In genomic region chr6:6885521-6886088, GRCh38 we compare ENCODE assay signal across 10 cellular contexts.
DNase-seq lines count a peak whose midpoint lies in the region; ATAC-seq and TF ChIP-seq lines count a peak whose summit lies in the region.
"Had no signal": no experiment of that assay in that cellular context is flagged by ENCODE, and none has a peak within 500 bp of the region (broad histone marks: within the 10 kb centered on the region; RNA-seq: fewer than 3 reads in every experiment).

No MANE protein-coding gene starts in this region.

- intact Hi-C loops in left ventricle myocardium superior (cut with micrococcal nuclease): no loop called here
- intact Hi-C loops in gastrocnemius medialis (cut with DNase I; ENCODE audit: low total_unique reads): no loop called here

- TF ChIP-seq CTCF in HL-60 (IDR thresholded peaks at IDR 0.05; ENCODE audit: insufficient read depth, low read length): no peak
- TF ChIP-seq CTCF in gastrocnemius medialis (IDR thresholded peaks at IDR 0.05 in 4 of 5, conservative IDR thresholded peaks at IDR 0.05 in 1 of 5): no peak
- TF ChIP-seq CTCF in coronary artery (IDR thresholded peaks at IDR 0.05): no peak
- TF ChIP-seq CTCF in brain microvascular endothelial cell (IDR thresholded peaks at IDR 0.05; ENCODE audit: low read depth, low read length, missing control alignments): no peak

- H3K9me3 ChIP-seq in SK-N-MC (ENCODE audit: low read depth, low read length) (no peaks in the 10 kb centered on the region), gastrocnemius medialis (no peaks in the 10 kb centered on the region)

- peaks cover 5 to 19% of the 10 kb centered on the region in 2 donors for H3K4me1 ChIP-seq in gastrocnemius medialis

- H3K9ac ChIP-seq in SK-N-MC (ENCODE audit: insufficient read length): peak overlapping the region; percentile 37

- DNase-seq in HL-60 (ENCODE audit: low read depth in 1 of 2, low spot score in 1 of 2): peak; percentile 93 to 98
- no peak for DNase-seq in SK-N-MC (ENCODE audit: low read depth, low spot score)
- DNase-seq in left ventricle myocardium superior: peak; percentile 69
- peak; percentile 49 to 78 for DNase-seq in gastrocnemius medialis
- DNase-seq in NCI-H345 treated with DMSO at 0.1 percent for 48 hours (lab: John Stamatoyannopoulos, UW; ENCODE audit: unreplicated experiment): no peak
- no peak for DNase-seq in coronary artery (ENCODE audit: low spot score)
- DNase-seq in brain microvascular endothelial cell: no peak
- no peak for DNase-seq in stimulated activated CD4-positive, alpha-beta T cell treated with anti-CD3 and anti-CD28 coated beads, Interleukin-4, amount 100 ng/mL, for 1 hour
- DNase-seq: activated T-cell treated with anti-CD3 and anti-CD28 coated beads for 4 hours, T-helper 1 cell had no signal

- ATAC-seq in left ventricle myocardium superior: peak; percentile 69
- peak; percentile 73 for ATAC-seq in gastrocnemius medialis

- H3K27ac ChIP-seq in HL-60 (replicated peaks): peak overlapping the region; percentile 99
- H3K27ac ChIP-seq in SK-N-MC: peak overlapping the region; percentile 83
- peak overlapping the region; percentile 70 to 93 (median 76) for H3K27ac ChIP-seq in gastrocnemius medialis
- peak overlapping the region in 1 of 2 donors; percentile 8 for H3K27ac ChIP-seq in coronary artery
- H3K27ac ChIP-seq in brain microvascular endothelial cell: no peak overlapping the region

- no peaks in the 10 kb centered on the region for H3K27me3 ChIP-seq in HL-60 (ENCODE audit: insufficient read depth, poor library complexity, severe bottlenecking)
- no peaks in the 10 kb centered on the region for H3K27me3 ChIP-seq in gastrocnemius medialis
- H3K27me3 ChIP-seq in brain microvascular endothelial cell (replicated peaks): no peaks in the 10 kb centered on the region

- H3K36me3 ChIP-seq in SK-N-MC (ENCODE audit: insufficient read depth, low read length) (no peaks in the 10 kb centered on the region), gastrocnemius medialis (no peaks in the 10 kb centered on the region), brain microvascular endothelial cell (replicated peaks) (no peaks in the 10 kb centered on the region)

- TF ChIP-seq POLR2A in gastrocnemius medialis (IDR thresholded peaks at IDR 0.05): peak; percentile 40 to 45

- H3K4me3 ChIP-seq in HL-60 (replicated peaks; ENCODE audit: insufficient read depth, low read length): no peak overlapping the region
- 0 out of 2 replicates have a peak overlapping the region, but pooled peaks have one; percentile 22 for H3K4me3 ChIP-seq in SK-N-MC
- H3K4me3 ChIP-seq in gastrocnemius medialis: peak overlapping the region in 1 of 4 donors; percentile 28
- H3K4me3 ChIP-seq in coronary artery: no peak overlapping the region
- H3K4me3 ChIP-seq in brain microvascular endothelial cell (ENCODE audit: low read depth, low read length): no peak overlapping the region

- in situ Hi-C loops in gastrocnemius medialis (cut with MboI; ENCODE audit: low sequenced_read_pairs in 4 of 4): no loop called here
- in situ Hi-C loops in brain microvascular endothelial cell (cut with HindIII; ENCODE audit: low pct_ligation_motif_present, low sequenced_read_pairs): no loop called here

Comparison
In these comparisons a context has a peak if more than half of its experiments do, and no peak if none do; other contexts are left out.
1. DNase-seq: peak in HL-60 (2 of 2), left ventricle myocardium superior (single experiment) and gastrocnemius medialis (2 of 2); none in SK-N-MC (single experiment), NCI-H345 treated with DMSO at 0.1 percent for 48 hours (single experiment), coronary artery (single experiment), brain microvascular endothelial cell (single experiment) and stimulated activated CD4-positive, alpha-beta T cell treated with anti-CD3 and anti-CD28 coated beads, Interleukin-4, amount 100 ng/mL, for 1 hour (single experiment).